In genomic region chr14:51661504-51661903, GRCh38 we compare ENCODE assay signal across 1 cellular context.
TF ChIP-seq lines count a peak whose summit lies in the region.

No MANE protein-coding gene starts in this region.

TF ChIP-seq in IMR-90, 13 proteins besides CTCF, POLR2A, EP300 and RAD21 (continued from another document):
- TF ChIP-seq MAFK (IDR thresholded peaks at IDR 0.05; ENCODE audit: low read depth, low read length) = no peak
TF ChIP-seq in IMR-90: peak in this region for 0.
